ENCODE assay signal across 1 cellular context in the genomic region with DNA sequence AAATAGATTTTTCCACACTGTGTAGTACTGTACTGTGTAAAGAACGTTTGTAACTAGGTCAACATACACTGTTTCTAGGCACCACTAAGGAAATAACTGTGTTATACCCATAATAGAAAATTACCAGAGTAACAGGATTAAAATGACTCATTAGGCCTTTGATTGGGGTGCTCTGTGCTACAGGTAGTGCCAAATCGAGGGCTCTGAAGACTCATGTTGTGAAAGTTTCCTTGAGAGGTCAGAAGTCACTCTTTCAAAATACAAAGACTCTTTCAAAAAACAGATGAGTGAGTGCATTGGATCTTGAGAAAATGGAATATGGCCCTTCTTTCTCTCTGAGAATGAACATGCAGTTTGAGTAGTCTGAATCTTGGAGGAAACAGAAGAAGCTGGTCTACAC.
TF ChIP-seq lines count a peak whose summit lies in the region.

No MANE protein-coding gene starts in this region.

TF ChIP-seq in SK-N-SH treated with all-trans-retinoic acid at 6 μM for 48 hours, 23 proteins besides CTCF, POLR2A, EP300 and RAD21 (continued from another document):
- no peak for TF ChIP-seq POU6F1 (CRISPR knock-in tag; IDR thresholded peaks at IDR 0.05; ENCODE audit: borderline replicate concordance, low read depth)
- no peak for TF ChIP-seq BACH2 (CRISPR knock-in tag; IDR thresholded peaks at IDR 0.05; ENCODE audit: borderline replicate concordance)
- TF ChIP-seq ESRRG (CRISPR knock-in tag; IDR thresholded peaks at IDR 0.05) = no peak
